14 cellular contexts compared by ENCODE assay signal in genomic region chr12:131091413-131091975, GRCh38.
DNase-seq lines count a peak whose midpoint lies in the region; ATAC-seq and FAIRE-seq lines count a peak whose summit lies in the region.
"Had no signal": no experiment of that assay in that cellular context is flagged by ENCODE, and none has a peak within 500 bp of the region (broad histone marks: within the 10 kb centered on the region; RNA-seq: fewer than 3 reads in every experiment).

No MANE protein-coding gene starts in this region.

- H3K4me3 Mint-ChIP-seq in activated T-helper 17 cell treated with anti-CD3 and anti-CD28 coated beads, Interleukin-2, amount 50 U/mL, for 72 hours = peak overlapping the region; percentile 66
- peak overlapping the region; percentile 63 for H3K4me3 Mint-ChIP-seq in stimulated activated effector memory CD8-positive, alpha-beta T cell treated with anti-CD3 and anti-CD28 coated beads, Interleukin-12 subunit alpha, Interleukin-12 subunit beta, amount 100 ng/mL, for 72 hours

- ATAC-seq in activated T-helper 17 cell treated with anti-CD3 and anti-CD28 coated beads, Interleukin-2, amount 50 U/mL, for 72 hours (replicated peaks) = peak; percentile 76
- peak; percentile 79 for ATAC-seq in stimulated activated effector memory CD8-positive, alpha-beta T cell treated with anti-CD3 and anti-CD28 coated beads, Interleukin-12 subunit alpha, Interleukin-12 subunit beta, amount 100 ng/mL, for 72 hours
- ATAC-seq: HCT116, PC-3 had no signal

- peak overlapping the region; percentile 90 for H3K27ac Mint-ChIP-seq in activated T-helper 17 cell treated with anti-CD3 and anti-CD28 coated beads, Interleukin-2, amount 50 U/mL, for 72 hours
- peak overlapping the region; percentile 84 for H3K27ac Mint-ChIP-seq in stimulated activated effector memory CD8-positive, alpha-beta T cell treated with anti-CD3 and anti-CD28 coated beads, Interleukin-12 subunit alpha, Interleukin-12 subunit beta, amount 100 ng/mL, for 72 hours

- FAIRE-seq in GM19239 (lab: Jason Lieb, UNC) = peak; percentile 21

- H3K9me3 Mint-ChIP-seq in activated T-helper 17 cell treated with anti-CD3 and anti-CD28 coated beads, Interleukin-2, amount 50 U/mL, for 72 hours = no peaks in the 10 kb centered on the region
- H3K9me3 Mint-ChIP-seq in stimulated activated effector memory CD8-positive, alpha-beta T cell treated with anti-CD3 and anti-CD28 coated beads, Interleukin-12 subunit alpha, Interleukin-12 subunit beta, amount 100 ng/mL, for 72 hours = no peaks in the 10 kb centered on the region

- peaks cover 3% of the 10 kb centered on the region for H3K27me3 Mint-ChIP-seq in activated T-helper 17 cell treated with anti-CD3 and anti-CD28 coated beads, Interleukin-2, amount 50 U/mL, for 72 hours

- DNase-seq in activated effector memory CD4-positive, alpha-beta T cell treated with anti-CD3 and anti-CD28 coated beads, Interleukin-2, amount 50 U/mL, for 16 hours = peak; percentile 57
- DNase-seq in activated effector memory CD4-positive, alpha-beta T cell treated with Interleukin-2 at 50 U/mL for 16 hours = no peak
- DNase-seq in GM19239 (ENCODE audit: insufficient read length, low spot score) (no peak), NK-92 (lab: John Stamatoyannopoulos, UW; ENCODE audit: unreplicated experiment) (no peak), AG08395 (ENCODE audit: low spot score) (no peak), GDM1 (lab: John Stamatoyannopoulos, UW) (no peak)
- DNase-seq in stimulated activated effector memory CD8-positive, alpha-beta T cell treated with anti-CD3 and anti-CD28 coated beads, Interleukin-12 subunit alpha, Interleukin-12 subunit beta, amount 100 ng/mL, for 72 hours (ENCODE audit: low spot score in 2 of 2) = peak; percentile 24 to 78
- DNase-seq: foreskin melanocyte, Karpas-422, NCI-H2107, T1000 had no signal

- no peaks in the 10 kb centered on the region for H3K36me3 Mint-ChIP-seq in activated T-helper 17 cell treated with anti-CD3 and anti-CD28 coated beads, Interleukin-2, amount 50 U/mL, for 72 hours (ENCODE audit: low read depth)
- H3K36me3 Mint-ChIP-seq in stimulated activated effector memory CD8-positive, alpha-beta T cell treated with anti-CD3 and anti-CD28 coated beads, Interleukin-12 subunit alpha, Interleukin-12 subunit beta, amount 100 ng/mL, for 72 hours = peaks cover 6% of the 10 kb centered on the region

- H3K4me1 Mint-ChIP-seq in activated T-helper 17 cell treated with anti-CD3 and anti-CD28 coated beads, Interleukin-2, amount 50 U/mL, for 72 hours = peaks cover 17% of the 10 kb centered on the region
- H3K4me1 Mint-ChIP-seq in stimulated activated effector memory CD8-positive, alpha-beta T cell treated with anti-CD3 and anti-CD28 coated beads, Interleukin-12 subunit alpha, Interleukin-12 subunit beta, amount 100 ng/mL, for 72 hours = peaks cover 31% of the 10 kb centered on the region

Comparison
In these comparisons a context has a peak if more than half of its experiments do, and no peak if none do; other contexts are left out.
1. DNase-seq: peak in activated effector memory CD4-positive, alpha-beta T cell treated with anti-CD3 and anti-CD28 coated beads, Interleukin-2, amount 50 U/mL, for 16 hours (single experiment) and stimulated activated effector memory CD8-positive, alpha-beta T cell treated with anti-CD3 and anti-CD28 coated beads, Interleukin-12 subunit alpha, Interleukin-12 subunit beta, amount 100 ng/mL, for 72 hours (2 of 2); none in activated effector memory CD4-positive, alpha-beta T cell treated with Interleukin-2 at 50 U/mL for 16 hours (single experiment), GM19239 (single experiment), NK-92 (single experiment), AG08395 (single experiment) and GDM1 (single experiment).